36 cellular contexts compared by ENCODE assay signal in genomic region chr2:232575404-232575746, GRCh38. TPM values are rescaled to one million over a fixed set of nuclear protein-coding genes. Genes with fewer than 3 reads are reported as not detected.
"Had no signal": no experiment of that assay in that cellular context is flagged by ENCODE, and none has a peak within 500 bp of the region (broad histone marks: within the 10 kb centered on the region; RNA-seq: fewer than 3 reads in every experiment).

No MANE protein-coding gene starts in this region.

- H3K4me3 ChIP-seq: left lung, lung, mucosa of descending colon, neural progenitor cell, right atrium auricular region, spleen, suprapubic skin, thoracic aorta, tibial artery, uterus had no signal

- H3K27ac ChIP-seq: left lung, neural progenitor cell, neutrophil, parathyroid adenoma, right atrium auricular region, spleen, suprapubic skin, thoracic aorta, tibial artery, uterus had no signal

- H3K4me1 ChIP-seq: left lung, parathyroid adenoma, right atrium auricular region, spleen, suprapubic skin, tibial artery, uterus had no signal

- H2AFZ ChIP-seq: neural progenitor cell, parathyroid adenoma had no signal

- DNase-seq: hypothalamus; immature natural killer cell; kidney; left colon; left lung; mesendoderm; mucosa of descending colon; naive thymus-derived CD4-positive, alpha-beta T cell; occipital lobe; small intestine; spleen; stimulated activated CD4-positive, alpha-beta T cell treated with anti-CD3 and anti-CD28 coated beads, Interleukin-4, amount 100 ng/mL, for 24 hours; stimulated activated naive CD4-positive, alpha-beta T cell; tibial artery; uterus had no signal

- H3K9me3 Mint-ChIP-seq: immature natural killer cell; mesothelial cell of epicardium; naive thymus-derived CD4-positive, alpha-beta T cell; natural killer cell treated with Interleukin-12 subunit alpha and Interleukin-12 subunit beta and Interleukin-15 and Interleukin-18, amount 100 ng/mL, for 72 hours; neural progenitor cell; stimulated activated effector memory CD8-positive, alpha-beta T cell treated with anti-CD3 and anti-CD28 coated beads, Interleukin-12 subunit alpha, Interleukin-12 subunit beta, amount 100 ng/mL, for 72 hours; stimulated activated naive CD8-positive, alpha-beta T cell treated with anti-CD3 and anti-CD28 coated beads, Interleukin-15, Interleukin-2, amounts not matched to agents 100 ng/mL and 50 ng/mL, for 24 hours; type B pancreatic cell had no signal

- H3K4me3 Mint-ChIP-seq: immature natural killer cell; mesothelial cell of epicardium; naive thymus-derived CD4-positive, alpha-beta T cell; natural killer cell treated with Interleukin-12 subunit alpha and Interleukin-12 subunit beta and Interleukin-15 and Interleukin-18, amount 100 ng/mL, for 72 hours; neural progenitor cell; stimulated activated effector memory CD8-positive, alpha-beta T cell treated with anti-CD3 and anti-CD28 coated beads, Interleukin-12 subunit alpha, Interleukin-12 subunit beta, amount 100 ng/mL, for 72 hours; stimulated activated naive CD8-positive, alpha-beta T cell treated with anti-CD3 and anti-CD28 coated beads, Interleukin-15, Interleukin-2, amounts not matched to agents 100 ng/mL and 50 ng/mL, for 24 hours; type B pancreatic cell had no signal

- H3K9me3 ChIP-seq: left lung, mucosa of descending colon, neutrophil, right atrium auricular region, spleen, suprapubic skin, thoracic aorta, tibial artery, uterus had no signal

- H3K9ac ChIP-seq: neural progenitor cell, parathyroid adenoma had no signal

- H3K27me3 ChIP-seq: left lung, neural progenitor cell, neutrophil, right atrium auricular region, spleen, suprapubic skin, tibial artery, uterus had no signal

- H3K27me3 Mint-ChIP-seq: naive thymus-derived CD4-positive, alpha-beta T cell; natural killer cell treated with Interleukin-12 subunit alpha and Interleukin-12 subunit beta and Interleukin-15 and Interleukin-18, amount 100 ng/mL, for 72 hours; stimulated activated naive CD8-positive, alpha-beta T cell treated with anti-CD3 and anti-CD28 coated beads, Interleukin-15, Interleukin-2, amounts not matched to agents 100 ng/mL and 50 ng/mL, for 24 hours; type B pancreatic cell had no signal

- H3K27ac Mint-ChIP-seq: immature natural killer cell; naive thymus-derived CD4-positive, alpha-beta T cell; natural killer cell treated with Interleukin-12 subunit alpha and Interleukin-12 subunit beta and Interleukin-15 and Interleukin-18, amount 100 ng/mL, for 72 hours; neural progenitor cell; stimulated activated naive CD8-positive, alpha-beta T cell treated with anti-CD3 and anti-CD28 coated beads, Interleukin-15, Interleukin-2, amounts not matched to agents 100 ng/mL and 50 ng/mL, for 24 hours; type B pancreatic cell had no signal

- ATAC-seq: left lung; naive thymus-derived CD4-positive, alpha-beta T cell; natural killer cell treated with Interleukin-12 subunit alpha and Interleukin-12 subunit beta and Interleukin-15 and Interleukin-18, amount 100 ng/mL, for 72 hours; sciatic nerve; stimulated activated effector memory CD8-positive, alpha-beta T cell treated with anti-CD3 and anti-CD28 coated beads, Interleukin-12 subunit alpha, Interleukin-12 subunit beta, amount 100 ng/mL, for 72 hours had no signal

- FAIRE-seq: islet of Langerhans, kidney, small intestine had no signal

- H3K4me2 ChIP-seq: neural progenitor cell had no signal

- H3K36me3 ChIP-seq: neural progenitor cell, uterus had no signal

- H3K79me2 ChIP-seq: parathyroid adenoma had no signal

RNA-seq across cellular contexts. Expression of gene CHRNG, which starts 35.9 kb away (rescaled TPM):
- total RNA-seq: kidney; left colon; left lung; lower leg skin; lung; mesothelial cell of epicardium; mucosa of descending colon; naive thymus-derived CD4-positive, alpha-beta T cell; natural killer cell treated with Interleukin-12 subunit alpha and Interleukin-12 subunit beta and Interleukin-15 and Interleukin-18, amount 100 ng/mL, for 72 hours; osteocyte; posterior vena cava; pulmonary artery endothelial cell; renal cortical epithelial cell; right atrium auricular region; sciatic nerve; spleen; subcutaneous adipose tissue; suprapubic skin; thoracic aorta; ureter; uterus had no signal

RNA-seq across cellular contexts. Expression of gene CHRND, which starts 49.4 kb away (rescaled TPM):
- total RNA-seq: kidney; left colon; left lung; lower leg skin; lung; mesothelial cell of epicardium; mucosa of descending colon; naive thymus-derived CD4-positive, alpha-beta T cell; natural killer cell treated with Interleukin-12 subunit alpha and Interleukin-12 subunit beta and Interleukin-15 and Interleukin-18, amount 100 ng/mL, for 72 hours; occipital lobe; osteocyte; posterior vena cava; pulmonary artery endothelial cell; renal cortical epithelial cell; sciatic nerve; subcutaneous adipose tissue; suprapubic skin; thoracic aorta; ureter; uterus had no signal

RNA-seq across cellular contexts. Expression of gene PRSS56, which starts 55.2 kb away (rescaled TPM):
- total RNA-seq: kidney; left colon; left lung; lower leg skin; lung; mesothelial cell of epicardium; mucosa of descending colon; naive thymus-derived CD4-positive, alpha-beta T cell; natural killer cell treated with Interleukin-12 subunit alpha and Interleukin-12 subunit beta and Interleukin-15 and Interleukin-18, amount 100 ng/mL, for 72 hours; occipital lobe; osteocyte; posterior vena cava; pulmonary artery endothelial cell; renal cortical epithelial cell; sciatic nerve; subcutaneous adipose tissue; suprapubic skin; thoracic aorta; ureter; uterus had no signal
